In the genomic region with DNA sequence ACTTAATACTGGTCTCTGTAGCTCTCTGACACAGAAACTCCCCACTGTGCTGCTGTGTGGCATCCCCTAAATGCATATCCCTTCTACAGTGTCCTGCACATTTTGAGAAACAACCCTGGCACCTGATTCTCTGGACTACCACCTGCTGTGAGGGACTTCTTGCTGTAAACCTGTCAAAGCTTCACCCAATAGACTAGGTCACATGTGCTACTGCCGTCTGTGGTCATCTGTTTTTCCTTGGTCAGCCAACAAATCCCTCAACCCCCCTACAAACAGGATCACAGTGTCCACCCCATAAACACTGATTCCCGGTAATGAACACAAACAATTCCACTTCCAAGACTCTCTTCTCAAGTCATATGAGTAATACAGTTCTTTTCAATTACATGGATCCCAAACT, we compare ENCODE assay signal across 16 cellular contexts.
A peak's percentile ranks its signal among the peaks of the same experiment; 100 is the strongest.
DNase-seq lines count a peak whose midpoint lies in the region; ATAC-seq and TF ChIP-seq lines count a peak whose summit lies in the region.
"Had no signal": no experiment of that assay in that cellular context is flagged by ENCODE, and none has a peak within 500 bp of the region (broad histone marks: within the 10 kb centered on the region; RNA-seq: fewer than 3 reads in every experiment).

No MANE protein-coding gene starts in this region.

- H2AFZ ChIP-seq in H9 (ENCODE audit: low read length), result no peak overlapping the region
- H2AFZ ChIP-seq: GM23248 had no signal

- H3T11ph ChIP-seq in H9 (ENCODE audit: low read length), result no peak overlapping the region

- no peaks in the 10 kb centered on the region for H3K79me1 ChIP-seq in H9 (ENCODE audit: insufficient read depth, low read depth, low read length, poor library complexity, severe bottlenecking)

- no peak overlapping the region for H3K18ac ChIP-seq in H9 (ENCODE audit: insufficient read length, low read depth, low read length)

- no peak overlapping the region for H3K9ac ChIP-seq in H9 (ENCODE audit: extremely low read depth, insufficient read length, low read length)
- H3K9ac ChIP-seq: GM23248, KMS-11 had no signal

- H3K23ac ChIP-seq in H9 (ENCODE audit: insufficient read length, low read depth, low read length), result no peak overlapping the region

- in situ Hi-C loops in ACHN (cut with HindIII; ENCODE audit: low pct_ligation_motif_present, low pct_unique_long_range_greater_than_20kb, low sequenced_read_pairs), result no loop called here

- H3K9me3 Mint-ChIP-seq in H9, result peaks cover 78 to 79% of the 10 kb centered on the region in 2 experiments
- H3K9me3 Mint-ChIP-seq in chondrocyte (ENCODE audit: low read depth), result peaks cover 66% of the 10 kb centered on the region
- H3K9me3 Mint-ChIP-seq in stimulated activated memory B cell treated with anti-CD40 and anti-IgM and Interleukin-4, amounts not matched to agents 10 μg/mL and 1 μg/mL and 100 μg/mL, for 72 hours, result no peaks in the 10 kb centered on the region

- H2BK5ac ChIP-seq in H9 (ENCODE audit: insufficient read length, low read length), result no peak overlapping the region

- no peak overlapping the region for H2BK12ac ChIP-seq in H9 (ENCODE audit: insufficient read length, low read depth, low read length)

- WGBS in H9 (ENCODE audit: extremely low coverage, insufficient read length, low lambda C conversion rate), result no CpG with 5 or more reads among the region's 2 CpGs

- no peak overlapping the region for H3K27ac ChIP-seq in H9 (ENCODE audit: insufficient read length, low read depth, low read length)
- H3K27ac ChIP-seq: 22Rv1, C4-2B, GM23248, KMS-11 had no signal

- H3K27ac Mint-ChIP-seq in H9 (no peak overlapping the region), chondrocyte (ENCODE audit: unreplicated experiment) (no peak overlapping the region)
- H3K27ac Mint-ChIP-seq in stimulated activated memory B cell treated with anti-CD40 and anti-IgM and Interleukin-4, amounts not matched to agents 10 μg/mL and 1 μg/mL and 100 μg/mL, for 72 hours, result no peak overlapping the region

- H4K8ac ChIP-seq in H9 (replicated peaks; ENCODE audit: insufficient read length, low read depth, low read length), result no peak overlapping the region

- H3K36me3 Mint-ChIP-seq in H9 (ENCODE audit: insufficient read depth in 1 of 3, low read depth in 3 of 3) (peaks cover 7 to 68% (median 29%) of the 10 kb centered on the region in 3 experiments; a peak in 6 of 7 replicates), chondrocyte (ENCODE audit: low read depth) (no peaks in the 10 kb centered on the region)
- H3K36me3 Mint-ChIP-seq in stimulated activated memory B cell treated with anti-CD40 and anti-IgM and Interleukin-4, amounts not matched to agents 10 μg/mL and 1 μg/mL and 100 μg/mL, for 72 hours, result no peaks in the 10 kb centered on the region
- H3K36me3 Mint-ChIP-seq: CD4-positive, alpha-beta memory T cell had no signal

- H4K91ac ChIP-seq in H9 (ENCODE audit: insufficient read length, low read depth, low read length), result no peak overlapping the region

- no peaks in the 10 kb centered on the region for H3K4me1 Mint-ChIP-seq in H9
- no peaks in the 10 kb centered on the region for H3K4me1 Mint-ChIP-seq in chondrocyte (ENCODE audit: low read depth)
- peaks cover 6% of the 10 kb centered on the region for H3K4me1 Mint-ChIP-seq in stimulated activated memory B cell treated with anti-CD40 and anti-IgM and Interleukin-4, amounts not matched to agents 10 μg/mL and 1 μg/mL and 100 μg/mL, for 72 hours
- H3K4me1 Mint-ChIP-seq: CD4-positive, alpha-beta memory T cell had no signal

- TF ChIP-seq CTCF in H9 (conservative IDR thresholded peaks at IDR 0.05), result no peak
- no peak for TF ChIP-seq CTCF in chondrocyte (IDR thresholded peaks at IDR 0.05)

- peaks cover 3% of the 10 kb centered on the region for H3K27me3 Mint-ChIP-seq in H9 (ENCODE audit: low read depth)
- no peaks in the 10 kb centered on the region for H3K27me3 Mint-ChIP-seq in chondrocyte (ENCODE audit: low read depth)
- no peaks in the 10 kb centered on the region for H3K27me3 Mint-ChIP-seq in stimulated activated memory B cell treated with anti-CD40 and anti-IgM and Interleukin-4, amounts not matched to agents 10 μg/mL and 1 μg/mL and 100 μg/mL, for 72 hours
- H3K27me3 Mint-ChIP-seq: CD4-positive, alpha-beta memory T cell had no signal

- no peak overlapping the region for H2BK20ac ChIP-seq in H9 (ENCODE audit: low read depth, low read length, poor library complexity, severe bottlenecking)

- DNase-seq in AG08395 (ENCODE audit: low spot score), result peak; percentile 0
- no peak for DNase-seq in H9
- peak; percentile 20 for DNase-seq in chondrocyte (ENCODE audit: low spot score)
- no peak for DNase-seq in NCI-H1105 (lab: John Stamatoyannopoulos, UW)
- DNase-seq in ACHN, result no peak
- DNase-seq in kidney tubule cell (ENCODE audit: low spot score), result no peak
- DNase-seq in HK-2 (ENCODE audit: unreplicated experiment), result no peak
- DNase-seq: BE2C; CD4-positive, alpha-beta memory T cell; DMS79; GM23248; H7 had no signal

- H3K4ac ChIP-seq in H9 (ENCODE audit: low read depth, low read length), result no peak overlapping the region

- no peaks in the 10 kb centered on the region for H3K79me2 ChIP-seq in H9 (ENCODE audit: insufficient read depth, low read length)

- no peak overlapping the region for H3K56ac ChIP-seq in H9 (ENCODE audit: insufficient read length, low read depth, low read length)

- H4K20me1 ChIP-seq in H9 (ENCODE audit: control insufficient read depth, insufficient read depth, insufficient read length), result no peaks in the 10 kb centered on the region

- no peak overlapping the region for H2BK120ac ChIP-seq in H9 (ENCODE audit: low read depth, low read length, poor library complexity, severe bottlenecking)

- no peak overlapping the region for H3K14ac ChIP-seq in H9 (ENCODE audit: insufficient read depth, low read length)

- H4K5ac ChIP-seq in H9 (ENCODE audit: insufficient read length, low read depth, low read length), result no peak overlapping the region

- no peaks in the 10 kb centered on the region for H3K23me2 ChIP-seq in H9 (ENCODE audit: insufficient read length, low read depth, low read length, poor library complexity, severe bottlenecking)

- H2AK5ac ChIP-seq in H9 (ENCODE audit: insufficient read length, low read length), result no peak overlapping the region

- no peaks in the 10 kb centered on the region; the same call in 1 of the 2 replicates for H3K27me3 ChIP-seq in H9 (ENCODE audit: insufficient read depth, low read length)

- H2BK15ac ChIP-seq in H9 (ENCODE audit: low read depth, low read length), result peak overlapping the region; percentile 16; the same call in 1 of the 2 replicates

- peaks cover 79% of the 10 kb centered on the region for H3K9me3 ChIP-seq in H9 (ENCODE audit: control insufficient read depth, low read depth, low read length)
- H3K9me3 ChIP-seq: BE2C had no signal

- H3K4me3 Mint-ChIP-seq in H9, result peak overlapping the region in 1 of 2 experiments; percentile 9; a peak in 1 of 5 replicates
- no peak overlapping the region for H3K4me3 Mint-ChIP-seq in chondrocyte (ENCODE audit: unreplicated experiment)
- no peak overlapping the region for H3K4me3 Mint-ChIP-seq in stimulated activated memory B cell treated with anti-CD40 and anti-IgM and Interleukin-4, amounts not matched to agents 10 μg/mL and 1 μg/mL and 100 μg/mL, for 72 hours
- H3K4me3 Mint-ChIP-seq: CD4-positive, alpha-beta memory T cell had no signal

- H3K4me1 ChIP-seq in H9 (ENCODE audit: insufficient read depth, low read length), result no peaks in the 10 kb centered on the region
- H3K4me1 ChIP-seq: BE2C had no signal

- no peak overlapping the region for H3K4me2 ChIP-seq in H9 (ENCODE audit: insufficient read depth, insufficient read length, low read length)
- H3K4me2 ChIP-seq: KMS-11 had no signal

- ATAC-seq in stimulated activated memory B cell treated with anti-CD40 and anti-IgM and Interleukin-4, amounts not matched to agents 10 μg/mL and 1 μg/mL and 100 μg/mL, for 72 hours, result peak; percentile 47

Comparison
In these comparisons a context has a peak if more than half of its experiments do, and no peak if none do; other contexts are left out.
1. DNase-seq: peak in AG08395 (single experiment) and chondrocyte (single experiment); none in H9 (single experiment), NCI-H1105 (single experiment), ACHN (single experiment), kidney tubule cell (single experiment) and HK-2 (single experiment).